ENCODE assay signal across 9 cellular contexts in genomic region chr6:99614430-99615161, GRCh38. TPM values are rescaled to one million over a fixed set of nuclear protein-coding genes. Genes with fewer than 3 reads are reported as not detected.
DNase-seq lines count a peak whose midpoint lies in the region; ATAC-seq and TF ChIP-seq lines count a peak whose summit lies in the region.
"Had no signal": no experiment of that assay in that cellular context is flagged by ENCODE, and none has a peak within 500 bp of the region (broad histone marks: within the 10 kb centered on the region; RNA-seq: fewer than 3 reads in every experiment).

No MANE protein-coding gene starts in this region.

- no peaks in the 10 kb centered on the region for H4K20me1 ChIP-seq in OCI-LY7 (ENCODE audit: insufficient read depth, low read length)

- H3K4me3 ChIP-seq in OCI-LY7 (ENCODE audit: low read depth, low read length, poor library complexity, severe bottlenecking) (peak overlapping the region; percentile 60), esophagus (ENCODE audit: low read depth in 1 of 2, low read length in 2 of 2) (peak overlapping the region; percentile 43 to 49)

- peak overlapping the region; percentile 57; the same call in 1 of the 2 replicates for H3K4me2 ChIP-seq in OCI-LY7 (ENCODE audit: low read length)

- ATAC-seq in HG02981 (IDR thresholded peaks at IDR 0.05; ENCODE audit: unreplicated experiment): peak; percentile 4

- H2AFZ ChIP-seq in OCI-LY7 (ENCODE audit: low read length): peak overlapping the region; percentile 77; the same call in 1 of the 2 replicates

- CTCF ChIA-PET in OCI-LY7 (lab: Charles Lee; ENCODE audit: unreplicated experiment): no interaction called here

- H3K9me3 ChIP-seq in OCI-LY7 (ENCODE audit: low read length) (no peaks in the 10 kb centered on the region), esophagus (ENCODE audit: control insufficient read depth in 2 of 2, insufficient read depth in 1 of 2, low read depth in 1 of 2, low read length in 1 of 2) (peaks cover 0 to 20% of the 10 kb centered on the region in 2 donors)

- intact Hi-C loops in OCI-LY7 (cut with micrococcal nuclease; ENCODE audit: unreplicated experiment): loop anchor here (5.0 kb wide), 1 partner anchor 147 kb away; no protein-coding TSS in a partner anchor

- no TSS peak for BruUV-seq in OCI-LY7 (replicated peaks; lab: Mats Ljungman, UMichigan)

- H3K4me1 ChIP-seq in OCI-LY7 (ENCODE audit: insufficient read depth, low read length, poor library complexity, severe bottlenecking) (no peaks in the 10 kb centered on the region), esophagus (ENCODE audit: control insufficient read depth in 2 of 2, insufficient read depth in 2 of 2, low read length in 1 of 2) (peaks cover 8 to 21% of the 10 kb centered on the region in 2 donors)

- POLR2A ChIA-PET in OCI-LY7 (lab: Charles Lee): interaction anchor here (0.7 kb wide), 1 partner anchor 310 kb away, joined by 3 read pairs; no protein-coding TSS in a partner anchor

- no peaks in the 10 kb centered on the region for H3K79me2 ChIP-seq in OCI-LY7 (ENCODE audit: insufficient read depth, low read depth, low read length)

- DNase-seq in NCI-H2081 (lab: John Stamatoyannopoulos, UW) (peak; percentile 44 to 54), NCI-H2081 treated with DMSO at 0.1 percent for 48 hours (lab: John Stamatoyannopoulos, UW) (no peak), OCI-LY7 (ENCODE audit: low spot score) (no peak), retina (peak; percentile 87), NOMO-1 treated with DMSO at 0.1 percent for 48 hours (lab: John Stamatoyannopoulos, UW; ENCODE audit: unreplicated experiment) (no peak)
- DNase-seq in effector CD4-positive, alpha-beta T cell: no peak

- H3K27ac ChIP-seq in OCI-LY7 (ENCODE audit: low read depth, low read length, poor library complexity, severe bottlenecking) (no peak overlapping the region), esophagus (ENCODE audit: low read depth in 2 of 2, low read length in 1 of 2) (no peak overlapping the region)

- no peak for TF ChIP-seq CTCF in OCI-LY7 (conservative IDR thresholded peaks at IDR 0.05; ENCODE audit: low read length)

- H3K27me3 ChIP-seq in esophagus (ENCODE audit: control insufficient read depth in 1 of 2, insufficient read depth in 2 of 2, low read length in 2 of 2): peaks cover 13 to 36% of the 10 kb centered on the region in 2 donors

- 4 to 6% methylated on average over 53 of the region's 53 CpGs for WGBS in esophagus, 2 donors

- no peaks in the 10 kb centered on the region for H3K9me2 ChIP-seq in OCI-LY7 (ENCODE audit: insufficient read depth, low read length)

- H3K36me3 ChIP-seq in OCI-LY7 (ENCODE audit: insufficient read depth, low read length): no peaks in the 10 kb centered on the region
- no peaks in the 10 kb centered on the region for H3K36me3 ChIP-seq in esophagus (ENCODE audit: control insufficient read depth in 2 of 2, insufficient read depth in 2 of 2, low read length in 1 of 2)

RNA-seq across cellular contexts. Expression of gene PRDM13, which starts 8.0 kb away (rescaled TPM):
- total RNA-seq in OCI-LY7 (2014; rRNA removed; shearing (Covaris generic)): 0.16 TPM in 1 of 2 replicates, not detected in the other
- not detected in 2 replicates for total RNA-seq in OCI-LY7 (2022)
- under 1 TPM in 1 of 2 donors, not detected in 1; 0.01 TPM for polyA plus RNA-seq in esophagus
- polyA plus RNA-seq: BJ had no signal

RNA-seq across cellular contexts. Expression of gene CCNC, which starts 46.1 kb away (rescaled TPM):
- total RNA-seq in OCI-LY7 (2014; rRNA removed; shearing (Covaris generic)): 53.4 and 58.4 TPM in 2 replicates
- total RNA-seq in OCI-LY7 (2022): 89.1 and 91.9 TPM in 2 replicates
- polyA plus RNA-seq in esophagus: 10 to 100 TPM; 33.6 to 34.1 TPM

Comparison
In these comparisons a context has a peak if more than half of its experiments do, and no peak if none do; other contexts are left out.
1. DNase-seq: peak in NCI-H2081 (2 of 2) and retina (single experiment); none in NCI-H2081 treated with DMSO at 0.1 percent for 48 hours (single experiment), OCI-LY7 (single experiment), NOMO-1 treated with DMSO at 0.1 percent for 48 hours (single experiment) and effector CD4-positive, alpha-beta T cell (single experiment).